Comparison of ENCODE assay signal across 8 cellular contexts in genomic region chr2:85538507-85539360, GRCh38. TPM values are rescaled to one million over a fixed set of nuclear protein-coding genes. Genes with fewer than 3 reads are reported as not detected.
DNase-seq lines count a peak whose midpoint lies in the region; ATAC-seq, FAIRE-seq and TF ChIP-seq lines count a peak whose summit lies in the region.

Gene MAT2A (plus strand): TSS chr2:85539168. CDS start chr2:85539288, 120 bp downstream.

- H3K9ac ChIP-seq in OCI-LY1 (ENCODE audit: low read length) (peak within 1 kb of the TSS; percentile 100), endothelial cell of umbilical vein (replicated peaks; ENCODE audit: extremely low read depth, insufficient read depth, low read length) (peak within 1 kb of the TSS; percentile 100)

- peak; percentile 78 for FAIRE-seq in endothelial cell of umbilical vein (lab: Jason Lieb, UNC)

- peak; percentile 97 for DNase-seq in DMS 273 (lab: John Stamatoyannopoulos, UW; ENCODE audit: unreplicated experiment)
- peak; percentile 90 for DNase-seq in HuH-7 (ENCODE audit: low spot score)
- peak; percentile 98 for DNase-seq in activated CD8-positive, alpha-beta memory T cell treated with anti-CD3 and anti-CD28 coated beads, Interleukin-2, amount 50 U/mL, for 48 hours
- DNase-seq in endothelial cell of umbilical vein (ENCODE audit: low read depth, low spot score), result peak; percentile 93
- peak; percentile 93 to 96 (median 94) for DNase-seq in mucosa of descending colon
- peak; percentile 82 for DNase-seq in stimulated activated CD8-positive, alpha-beta memory T cell treated with anti-CD3 and anti-CD28 coated beads, Interleukin-4, amount 100 ng/mL, for 24 hours (ENCODE audit: low read depth)

- intact Hi-C loops in endothelial cell of umbilical vein (cut with micrococcal nuclease) (loop anchor here (1.0 to 5.0 kb wide), 7 partner anchors 23 to 234 kb away; partner anchors contain the start of genes GGCX and TGOLN2), mucosa of descending colon (cut with DNase I, micrococcal nuclease) (loop anchor here in 1 of 2 donors (5.0 kb wide), 1 partner anchor 101 kb away; no protein-coding TSS in a partner anchor)

- peaks cover 30% of the 10 kb centered on the region for H3K4me1 ChIP-seq in OCI-LY1 (ENCODE audit: insufficient read depth, low read length, severe bottlenecking)
- H3K4me1 ChIP-seq in endothelial cell of umbilical vein (ENCODE audit: control insufficient read depth, extremely low read depth, insufficient read depth, low read length), result peaks cover 42% of the 10 kb centered on the region
- H3K4me1 ChIP-seq in mucosa of descending colon (ENCODE audit: low read depth), result peaks cover 39% of the 10 kb centered on the region

- H3F3A ChIP-seq in OCI-LY1 (ENCODE audit: insufficient read depth, low read length), result peaks cover 9% of the 10 kb centered on the region; the same call in 1 of the 2 replicates

- no peaks in the 10 kb centered on the region for H3K9me1 ChIP-seq in endothelial cell of umbilical vein (replicated peaks; ENCODE audit: control insufficient read depth, extremely low read depth, insufficient read depth, low read length)

- H3K79me2 ChIP-seq in OCI-LY1 (ENCODE audit: insufficient read depth, low read length) (peaks cover 26% of the 10 kb centered on the region), endothelial cell of umbilical vein (ENCODE audit: control insufficient read depth, insufficient read depth, low read length) (peaks cover 51% of the 10 kb centered on the region)

- no peaks in the 10 kb centered on the region for H3K9me2 ChIP-seq in OCI-LY1 (ENCODE audit: low read depth, low read length)

- ATAC-seq in GM21515 (IDR thresholded peaks at IDR 0.05; ENCODE audit: unreplicated experiment) (peak; percentile 74), mucosa of descending colon (peak; percentile 91)

- TF ChIP-seq CTCF in OCI-LY1 (IDR thresholded peaks at IDR 0.05; ENCODE audit: low read length) (peak; percentile 61), endothelial cell of umbilical vein (IDR thresholded peaks at IDR 0.05; ENCODE audit: extremely low read depth in 1 of 2, insufficient read depth in 1 of 2, low read depth in 1 of 2, low read length in 2 of 2) (peak; percentile 74 to 86), mucosa of descending colon (IDR thresholded peaks at IDR 0.05) (peak; percentile 72)

- H3K9me3 ChIP-seq in OCI-LY1 (ENCODE audit: low read length) (no peaks in the 10 kb centered on the region), endothelial cell of umbilical vein (replicated peaks; ENCODE audit: control insufficient read depth, insufficient read depth, low read length) (no peaks in the 10 kb centered on the region), mucosa of descending colon (no peaks in the 10 kb centered on the region)

- H3K27me3 ChIP-seq in OCI-LY1 (ENCODE audit: insufficient read depth, low read length) (no peaks in the 10 kb centered on the region), endothelial cell of umbilical vein (ENCODE audit: control insufficient read depth in 2 of 2, insufficient read depth in 2 of 2, low read length in 2 of 2) (no peaks in the 10 kb centered on the region)

- H3K27ac ChIP-seq in OCI-LY1 (ENCODE audit: low read depth, low read length, poor library complexity, severe bottlenecking) (peak within 1 kb of the TSS; percentile 84), endothelial cell of umbilical vein (ENCODE audit: insufficient read depth, low read depth, low read length) (peak within 1 kb of the TSS; percentile 94)

- BruUV-seq in endothelial cell of umbilical vein (replicated peaks; lab: Mats Ljungman, UMichigan), result no TSS peak

- H3K4me2 ChIP-seq in OCI-LY1 (ENCODE audit: low read length) (peak within 1 kb of the TSS; percentile 90), endothelial cell of umbilical vein (ENCODE audit: insufficient read depth, low read length) (peak within 1 kb of the TSS; percentile 97)

- CTCF ChIA-PET in endothelial cell of umbilical vein (lab: Charles Lee), result interaction anchor here (0.8 to 5.1 kb wide), 23 partner anchors 9 to 192 kb away, joined by 3 to 63 read pairs (median 5); partner anchors contain the start of genes SH2D6 and TMEM150A

- H3K36me3 ChIP-seq in OCI-LY1 (ENCODE audit: insufficient read depth, low read length), result peaks cover 47% of the 10 kb centered on the region
- H3K36me3 ChIP-seq in endothelial cell of umbilical vein (ENCODE audit: control insufficient read depth in 2 of 2, extremely low read depth in 1 of 2, insufficient read depth in 2 of 2, low read length in 2 of 2), result peaks cover 17 to 20% of the 10 kb centered on the region in 2 experiments
- peaks cover 16% of the 10 kb centered on the region for H3K36me3 ChIP-seq in mucosa of descending colon (ENCODE audit: low read depth)

- TF ChIP-seq POLR2A in endothelial cell of umbilical vein (IDR thresholded peaks at IDR 0.05; ENCODE audit: low read depth, low read length), result peak; percentile 100

- H4K20me1 ChIP-seq in OCI-LY1 (ENCODE audit: insufficient read depth, low read length) (0 out of 2 replicates have a peak, but pooled peaks cover 3% of the 10 kb centered on the region), endothelial cell of umbilical vein (replicated peaks; ENCODE audit: control insufficient read depth, extremely low read depth, insufficient read depth, low read length) (peaks cover 4% of the 10 kb centered on the region)

- 0 out of 2 replicates have a peak within 1 kb of the TSS, but pooled peaks have one; percentile 17 for H2AFZ ChIP-seq in OCI-LY1 (ENCODE audit: low read length)
- H2AFZ ChIP-seq in endothelial cell of umbilical vein (ENCODE audit: low read depth, low read length), result peak within 1 kb of the TSS; percentile 77

- H3K4me3 ChIP-seq in OCI-LY1 (ENCODE audit: low read depth, low read length, poor library complexity, severe bottlenecking) (peak within 1 kb of the TSS; percentile 99), endothelial cell of umbilical vein (replicated peaks in 1 of 3; ENCODE audit: insufficient read depth in 1 of 3, low read depth in 1 of 3, low read length in 3 of 3) (peak within 1 kb of the TSS; percentile 84 to 96 (median 84)), mucosa of descending colon (peak within 1 kb of the TSS; percentile 41)

- POLR2A ChIA-PET in endothelial cell of umbilical vein (lab: Charles Lee), result interaction anchor here (0.6 to 4.5 kb wide), 40 partner anchors 9 to 211 kb away, joined by 3 to 73 read pairs (median 5); partner anchors contain the start of genes ELMOD3, GGCX, RETSAT and RNF181

- dilution Hi-C loops in endothelial cell of umbilical vein (cut with MboI; ENCODE audit: extremely low pct_ligation_motif_present, low sequenced_read_pairs), result no loop called here

TF ChIP-seq in endothelial cell of umbilical vein, 7 proteins besides CTCF, POLR2A, EP300 and RAD21:
- TF ChIP-seq GATA2 (IDR thresholded peaks at IDR 0.05; ENCODE audit: insufficient read depth, insufficient read length, low read depth, low read length) (no peak), MAX (IDR thresholded peaks at IDR 0.05; ENCODE audit: insufficient read depth, insufficient read length) (peak; percentile 23), EZH2 (IDR thresholded peaks at IDR 0.05; ENCODE audit: borderline replicate concordance, low read depth, low read length, severe bottlenecking) (no peak), FOS (IDR thresholded peaks at IDR 0.05; ENCODE audit: borderline replicate concordance, insufficient read depth, low read length) (peak; percentile 12), JUN (IDR thresholded peaks at IDR 0.05; ENCODE audit: borderline replicate concordance, insufficient read depth, insufficient read length, low read depth) (no peak), MYC (IDR thresholded peaks at IDR 0.05; ENCODE audit: low read depth, low read length) (peak; percentile 93), POLR2AphosphoS5 (IDR thresholded peaks at IDR 0.05; ENCODE audit: insufficient read depth, low read depth, low read length) (peak; percentile 100)

RNA-seq across cellular contexts. Expression of gene MAT2A, which starts in this region (rescaled TPM):
- 236 and 257 TPM in 2 replicates for total RNA-seq in endothelial cell of umbilical vein
- polyA plus RNA-seq in endothelial cell of umbilical vein, result 151 and 172 TPM in 2 replicates
- 116 and 136 TPM in 2 replicates for polyA plus RNA-seq in endothelial cell of umbilical vein (2011; cell fraction: cytosol; rRNA removed)
- polyA plus RNA-seq in endothelial cell of umbilical vein (2011; cell fraction: nucleus; rRNA removed), result 623 and 766 TPM in 2 replicates
- 223 and 272 TPM in 2 replicates for polyA plus RNA-seq in endothelial cell of umbilical vein (2012)
- polyA minus RNA-seq in endothelial cell of umbilical vein, result 335 and 379 TPM in 2 replicates
- 333 TPM for polyA minus RNA-seq in endothelial cell of umbilical vein (2011; cell fraction: cytosol; rRNA and poly(A)+ RNA removed)
- 297 and 352 TPM in 2 replicates for polyA minus RNA-seq in endothelial cell of umbilical vein (2011; cell fraction: nucleus; rRNA and poly(A)+ RNA removed)
- total RNA-seq in mucosa of descending colon, result 100 to 1,000 TPM; 156 to 229 (median 167) TPM

Comparison
In these comparisons a context has a peak if more than half of its experiments do, and no peak if none do; other contexts are left out.
1. Peak in every context shown above with its lines: DNase-seq, ATAC-seq, H3K4me3 ChIP-seq and H3K27ac ChIP-seq.
2. H3K4me3 ChIP-seq: peak in every context shown above with its lines; median percentile 99 in OCI-LY1; 84 in endothelial cell of umbilical vein; 41 in mucosa of descending colon.